ENCODE assay signal across 9 cellular contexts in the genomic region with DNA sequence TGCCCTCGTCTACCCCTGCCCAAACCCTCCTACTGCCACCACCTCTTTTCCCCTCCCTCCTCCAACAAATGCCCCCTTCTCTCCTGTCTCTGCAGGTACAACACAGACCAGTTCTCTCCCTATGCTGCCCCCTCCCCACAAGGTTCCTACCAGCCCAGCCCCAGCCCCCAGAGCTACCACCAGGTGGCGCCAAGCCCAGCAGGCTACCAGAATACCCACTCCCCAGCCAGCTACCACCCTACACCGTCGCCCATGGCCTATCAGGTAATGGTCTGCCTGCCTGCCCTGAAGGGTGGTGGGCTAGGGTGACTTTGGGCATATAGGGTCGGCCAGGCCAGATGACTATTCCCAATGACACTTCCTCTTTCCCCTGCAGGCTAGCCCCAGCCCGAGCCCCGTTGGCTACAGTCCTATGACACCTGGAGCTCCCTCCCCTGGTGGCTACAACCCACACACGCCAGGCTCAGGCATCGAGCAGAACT. TPM values are rescaled to one million over a fixed set of nuclear protein-coding genes. Genes with fewer than 3 reads are reported as not detected.
DNase-seq lines count a peak whose midpoint lies in the region; ATAC-seq and TF ChIP-seq lines count a peak whose summit lies in the region.
"Had no signal": no experiment of that assay in that cellular context is flagged by ENCODE, and none has a peak within 500 bp of the region (broad histone marks: within the 10 kb centered on the region; RNA-seq: fewer than 3 reads in every experiment).

No MANE protein-coding gene starts in this region.

- intact Hi-C loops in CD14-positive monocyte (cut with micrococcal nuclease), result loop anchor here in 1 of 2 donors (5.0 kb wide), 1 partner anchor 58 kb away; the partner anchor contains the start of gene EID2B

- H3K27me3 Mint-ChIP-seq in CD14-positive monocyte (ENCODE audit: low read depth in 3 of 3), result peaks cover 0 to 2% (median 0%) of the 10 kb centered on the region in 3 donors
- no peaks in the 10 kb centered on the region for H3K27me3 Mint-ChIP-seq in T-helper 17 cell

- H3K4me1 ChIP-seq in hepatocyte (ENCODE audit: insufficient read depth), result no peaks in the 10 kb centered on the region

- 57% methylated on average over 8 of the region's 9 CpGs for WGBS in hepatocyte (ENCODE audit: low lambda C conversion rate, missing lambda C conversion rate)

- no peak overlapping the region for H3K4me2 ChIP-seq in hepatocyte

- no peak for DNase-seq in CD14-positive monocyte (ENCODE audit: low spot score)
- peak; percentile 90 for DNase-seq in HuH-7 (ENCODE audit: low spot score)
- peak; percentile 53 to 76 (median 57) for DNase-seq in T-helper 17 cell
- peak; percentile 32 for DNase-seq in amniotic epithelial cell (ENCODE audit: low read depth)
- peak; percentile 74 for DNase-seq in hepatocyte (ENCODE audit: low spot score)
- DNase-seq in stimulated activated CD4-positive, alpha-beta T cell treated with anti-CD3 and anti-CD28 coated beads, Interleukin-15, amount 100 ng/mL, for 24 hours, result peak; percentile 81

- H4K20me1 ChIP-seq in hepatocyte (ENCODE audit: insufficient read depth, poor library complexity, severe bottlenecking), result no peaks in the 10 kb centered on the region

- no peaks in the 10 kb centered on the region for H3K9me3 Mint-ChIP-seq in CD14-positive monocyte

- no peaks in the 10 kb centered on the region for H3K27me3 ChIP-seq in hepatocyte

- H3K9me3 ChIP-seq in T-helper 17 cell (ENCODE audit: control insufficient read depth, low read length, poor library complexity, severe bottlenecking) (no peaks in the 10 kb centered on the region), hepatocyte (ENCODE audit: low read depth) (no peaks in the 10 kb centered on the region)

- H3K27ac ChIP-seq in hepatocyte, result no peak overlapping the region

- H3K9me2 ChIP-seq in hepatocyte (replicated peaks; ENCODE audit: insufficient read depth), result no peaks in the 10 kb centered on the region

- no peaks in the 10 kb centered on the region for H3K4me1 Mint-ChIP-seq in CD14-positive monocyte
- peaks cover 9% of the 10 kb centered on the region for H3K4me1 Mint-ChIP-seq in T-helper 17 cell

- no peaks in the 10 kb centered on the region for H3K36me3 ChIP-seq in hepatocyte (replicated peaks; ENCODE audit: insufficient read depth, low read depth)

- no peaks in the 10 kb centered on the region for H3K79me2 ChIP-seq in hepatocyte

- H2AFZ ChIP-seq in hepatocyte, result no peak overlapping the region

- H3K27ac Mint-ChIP-seq in CD14-positive monocyte (peak overlapping the region in 5 of 7 donors; percentile 32 to 74 (median 53)), T-helper 17 cell (peak overlapping the region; percentile 83)

- H3K4me3 ChIP-seq in hepatocyte, result no peak overlapping the region

- peak; percentile 80 for ATAC-seq in T-helper 17 cell
- no peak for ATAC-seq in GM21723 (IDR thresholded peaks at IDR 0.05; ENCODE audit: unreplicated experiment)
- no peak for ATAC-seq in GM19397 (IDR thresholded peaks at IDR 0.05; ENCODE audit: unreplicated experiment)

- no peak overlapping the region for H3K4me3 Mint-ChIP-seq in CD14-positive monocyte
- H3K4me3 Mint-ChIP-seq in T-helper 17 cell, result peak overlapping the region; percentile 64

- peaks cover 68 to 82% of the 10 kb centered on the region in 2 donors for H3K36me3 Mint-ChIP-seq in CD14-positive monocyte
- peaks cover 13% of the 10 kb centered on the region for H3K36me3 Mint-ChIP-seq in T-helper 17 cell (ENCODE audit: low read depth)

- TF ChIP-seq CTCF in CD14-positive monocyte (IDR thresholded peaks at IDR 0.05) (peak; percentile 75), hepatocyte (IDR thresholded peaks at IDR 0.05; ENCODE audit: poor library complexity) (peak; percentile 82)

RNA-seq across cellular contexts. Expression of gene TIMM50, which starts 6.5 kb away (rescaled TPM):
- polyA plus RNA-seq in CD14-positive monocyte (10 to 100 TPM; 43.8 to 54.6 TPM), hepatocyte (56.4 and 61.7 TPM in 2 replicates)
- total RNA-seq in T-helper 17 cell (10 to 100 TPM; 44.9 to 53.0 TPM), hepatocyte (53.1 and 57.2 TPM in 2 replicates)

RNA-seq across cellular contexts. Expression of gene DLL3, which starts 24.6 kb away (rescaled TPM):
- polyA plus RNA-seq in CD14-positive monocyte, result not detected
- not detected for total RNA-seq in T-helper 17 cell
- total RNA-seq in hepatocyte, result 0.16 and 1.6 TPM in 2 replicates
- 1.1 and 1.3 TPM in 2 replicates for polyA plus RNA-seq in hepatocyte
- total RNA-seq: subcutaneous adipose tissue had no signal

RNA-seq across cellular contexts. Expression of gene SUPT5H, which starts 28.8 kb away (rescaled TPM):
- polyA plus RNA-seq in CD14-positive monocyte, result 10 to 100 TPM; 43.6 to 50.7 TPM
- total RNA-seq in T-helper 17 cell, result 100 to 1,000 TPM; 346 to 352 TPM
- total RNA-seq in hepatocyte, result 63.7 and 71.6 TPM in 2 replicates
- 184 and 213 TPM in 2 replicates for polyA plus RNA-seq in hepatocyte

RNA-seq across cellular contexts. Expression of gene RPS16, which starts 38.4 kb away (rescaled TPM):
- 1,000 to 10,000 TPM in 1 of 2 donors, 100 to 1,000 TPM in 1; 689 to 1,038 TPM for polyA plus RNA-seq in CD14-positive monocyte
- 1,000 to 10,000 TPM; 3,790 to 3,904 TPM for total RNA-seq in T-helper 17 cell
- 63.8 and 115 TPM in 2 replicates for total RNA-seq in hepatocyte
- 409 and 411 TPM in 2 replicates for polyA plus RNA-seq in hepatocyte

RNA-seq across cellular contexts. Expression of gene SELENOV, which starts 40.8 kb away (rescaled TPM):
- polyA plus RNA-seq in CD14-positive monocyte (not detected), hepatocyte (0.98 and 2.2 TPM in 2 replicates)
- total RNA-seq in T-helper 17 cell (not detected), hepatocyte (0.50 and 2.0 TPM in 2 replicates)
- total RNA-seq: subcutaneous adipose tissue had no signal
